Comparison of ENCODE assay signal across 12 cellular contexts in genomic region chrX:153921511-153922285, GRCh38. TPM values are rescaled to one million over a fixed set of nuclear protein-coding genes. Genes with fewer than 3 reads are reported as not detected.
DNase-seq lines count a peak whose midpoint lies in the region; ATAC-seq and TF ChIP-seq lines count a peak whose summit lies in the region.
"Had no signal": no experiment of that assay in that cellular context is flagged by ENCODE, and none has a peak within 500 bp of the region (broad histone marks: within the 10 kb centered on the region; RNA-seq: fewer than 3 reads in every experiment).

No MANE protein-coding gene starts in this region.

- TF ChIP-seq POLR2A in sigmoid colon (IDR thresholded peaks at IDR 0.05): no peak

- H3K4me1 Mint-ChIP-seq in activated T-cell treated with anti-CD3 and anti-CD28 coated beads, Interleukin-2, amount 50 U/mL, for 24 hours (ENCODE audit: low read depth): peaks cover 46% of the 10 kb centered on the region
- peaks cover 17% of the 10 kb centered on the region for H3K4me1 Mint-ChIP-seq in endothelial cell (ENCODE audit: unreplicated experiment)

- WGBS in sigmoid colon, 2 donors: 62 to 80% methylated on average over 36 of the region's 36 CpGs

- ATAC-seq in HG02610 (IDR thresholded peaks at IDR 0.05; ENCODE audit: unreplicated experiment): no peak
- ATAC-seq: WTC11 had no signal

- H3K9me3 Mint-ChIP-seq in activated T-cell treated with anti-CD3 and anti-CD28 coated beads, Interleukin-2, amount 50 U/mL, for 24 hours: no peaks in the 10 kb centered on the region
- H3K9me3 Mint-ChIP-seq in endothelial cell (ENCODE audit: unreplicated experiment): no peaks in the 10 kb centered on the region
- H3K9me3 Mint-ChIP-seq: WTC11 had no signal

- H3K9me3 ChIP-seq in sigmoid colon: no peaks in the 10 kb centered on the region
- H3K9me3 ChIP-seq: tibial artery had no signal

- peak overlapping the region; percentile 91 for H3K4me3 Mint-ChIP-seq in activated T-cell treated with anti-CD3 and anti-CD28 coated beads, Interleukin-2, amount 50 U/mL, for 24 hours
- H3K4me3 Mint-ChIP-seq in endothelial cell (ENCODE audit: unreplicated experiment): no peak overlapping the region
- H3K4me3 Mint-ChIP-seq: WTC11 had no signal

- H3K27me3 ChIP-seq in sigmoid colon: no peaks in the 10 kb centered on the region
- H3K27me3 ChIP-seq: tibial artery had no signal

- DNase-seq in activated T-cell treated with anti-CD3 and anti-CD28 coated beads, Interleukin-2, amount 50 U/mL, for 24 hours: no peak
- DNase-seq in activated T-cell treated with anti-CD3 and anti-CD28 coated beads for 4 hours (no peak), RPMI7951 (ENCODE audit: low read depth) (peak; percentile 20), endothelial cell (ENCODE audit: low spot score) (peak; percentile 39), sigmoid colon (no peak), NCI-H2081 treated with DMSO at 0.1 percent for 48 hours (lab: John Stamatoyannopoulos, UW) (no peak), dedifferentiated amniotic fluid mesenchymal stem cell (ENCODE audit: extremely low spot score) (no peak)
- DNase-seq: NCI-H1105 treated with DMSO at 0.1 percent for 48 hours, tibial artery had no signal

- H3K27ac Mint-ChIP-seq in activated T-cell treated with anti-CD3 and anti-CD28 coated beads, Interleukin-2, amount 50 U/mL, for 24 hours: peak overlapping the region; percentile 97
- H3K27ac Mint-ChIP-seq in endothelial cell (ENCODE audit: unreplicated experiment): no peak overlapping the region
- H3K27ac Mint-ChIP-seq: WTC11 had no signal

- H3K36me3 Mint-ChIP-seq in activated T-cell treated with anti-CD3 and anti-CD28 coated beads, Interleukin-2, amount 50 U/mL, for 24 hours (ENCODE audit: low read depth): peaks cover 67% of the 10 kb centered on the region
- peaks cover 5% of the 10 kb centered on the region for H3K36me3 Mint-ChIP-seq in endothelial cell (ENCODE audit: low read depth, unreplicated experiment)

- peak overlapping the region in 3 of 4 donors; percentile 59 to 65 (median 63) for H3K27ac ChIP-seq in sigmoid colon
- H3K27ac ChIP-seq: epithelial cell of prostate, tibial artery had no signal

- TF ChIP-seq EP300 in sigmoid colon (IDR thresholded peaks at IDR 0.05): no peak

- peaks cover 0 to 31% (median 24%) of the 10 kb centered on the region in 4 donors for H3K4me1 ChIP-seq in sigmoid colon

- no peaks in the 10 kb centered on the region for H3K36me3 ChIP-seq in sigmoid colon
- H3K36me3 ChIP-seq: tibial artery had no signal

- H3K4me3 ChIP-seq in sigmoid colon: peak overlapping the region in 1 of 4 donors; percentile 16
- H3K4me3 ChIP-seq: tibial artery had no signal

- intact Hi-C loops in sigmoid colon (cut with DNase I): loop anchor here (2.0 kb wide), 1 partner anchor 93 kb away; no protein-coding TSS in a partner anchor

- TF ChIP-seq CTCF in endothelial cell (IDR thresholded peaks at IDR 0.05; ENCODE audit: unreplicated experiment): no peak
- no peak for TF ChIP-seq CTCF in sigmoid colon (IDR thresholded peaks at IDR 0.05)

- H3K27me3 Mint-ChIP-seq in activated T-cell treated with anti-CD3 and anti-CD28 coated beads, Interleukin-2, amount 50 U/mL, for 24 hours: peaks cover 34% of the 10 kb centered on the region
- peaks cover 2% of the 10 kb centered on the region for H3K27me3 Mint-ChIP-seq in endothelial cell (ENCODE audit: unreplicated experiment)

RNA-seq across cellular contexts. Expression of gene ARHGAP4, which starts 4.4 kb away (rescaled TPM):
- 0.29 and 1.9 TPM in 2 replicates for total RNA-seq in RPMI7951 (2014; rRNA removed; shearing (Covaris generic))
- total RNA-seq in endothelial cell (ENCODE audit: unreplicated experiment) (72.2 TPM), sigmoid colon (10 to 100 TPM; 12.4 to 27.4 (median 16.3) TPM)
- 100 to 1,000 TPM in 1 of 3 donors, 10 to 100 TPM in 1, 1 to 10 TPM in 1; 8.4 to 122 (median 17.3) TPM for polyA plus RNA-seq in sigmoid colon

RNA-seq across cellular contexts. Expression of gene NAA10, which starts 13.1 kb away (rescaled TPM):
- 96.4 and 136 TPM in 2 replicates for total RNA-seq in RPMI7951 (2014; rRNA removed; shearing (Covaris generic))
- total RNA-seq in endothelial cell (ENCODE audit: unreplicated experiment): 85.5 TPM
- 100 to 1,000 TPM in 1 of 4 donors, 10 to 100 TPM in 3; 57.4 to 113 (median 79.2) TPM for total RNA-seq in sigmoid colon
- 100 to 1,000 TPM in 1 of 3 donors, 10 to 100 TPM in 2; 78.6 to 128 (median 84.7) TPM for polyA plus RNA-seq in sigmoid colon

RNA-seq across cellular contexts. Expression of gene AVPR2, which starts 17.2 kb away (rescaled TPM):
- 0.20 TPM in 1 of 2 replicates, not detected in the other for total RNA-seq in RPMI7951 (2014; rRNA removed; shearing (Covaris generic))
- total RNA-seq in endothelial cell (ENCODE audit: unreplicated experiment) (0.77 TPM), sigmoid colon (1 to 10 TPM; 1.1 to 2.2 (median 1.3) TPM)
- 1 to 10 TPM in 1 of 3 donors, not detected in 2; 1.1 TPM for polyA plus RNA-seq in sigmoid colon

RNA-seq across cellular contexts. Expression of gene RENBP, which starts 22.7 kb away (rescaled TPM):
- 1.7 and 1.9 TPM in 2 replicates for total RNA-seq in RPMI7951 (2014; rRNA removed; shearing (Covaris generic))
- total RNA-seq in endothelial cell (ENCODE audit: unreplicated experiment) (19.3 TPM), sigmoid colon (10 to 100 TPM in 3 of 4 donors, 1 to 10 TPM in 1; 9.8 to 16.8 (median 13.1) TPM)
- polyA plus RNA-seq in sigmoid colon: 10 to 100 TPM; 10.2 to 15.1 (median 15.0) TPM

RNA-seq across cellular contexts. Expression of gene L1CAM, which starts 35.7 kb away (rescaled TPM):
- 49.5 and 58.9 TPM in 2 replicates for total RNA-seq in RPMI7951 (2014; rRNA removed; shearing (Covaris generic))
- total RNA-seq in endothelial cell (ENCODE audit: unreplicated experiment): 0.31 TPM
- 10 to 100 TPM in 3 of 4 donors, 1 to 10 TPM in 1; 6.6 to 30.2 (median 23.1) TPM for total RNA-seq in sigmoid colon
- 10 to 100 TPM in 1 of 3 donors, 1 to 10 TPM in 1, not detected in 1; 2.4 to 10.5 TPM for polyA plus RNA-seq in sigmoid colon

Comparison
In these comparisons a context has a peak if more than half of its experiments do, and no peak if none do; other contexts are left out.
1. DNase-seq: peak in RPMI7951 (single experiment) and endothelial cell (single experiment); none in activated T-cell treated with anti-CD3 and anti-CD28 coated beads, Interleukin-2, amount 50 U/mL, for 24 hours (single experiment), activated T-cell treated with anti-CD3 and anti-CD28 coated beads for 4 hours (single experiment), sigmoid colon (single experiment), NCI-H2081 treated with DMSO at 0.1 percent for 48 hours (single experiment) and dedifferentiated amniotic fluid mesenchymal stem cell (single experiment).